In genomic region chr1:192575499-192576189, GRCh38 we compare ENCODE assay signal across 8 cellular contexts. TPM values are rescaled to one million over a fixed set of nuclear protein-coding genes. Genes with fewer than 3 reads are reported as not detected.
A peak's percentile ranks its signal among the peaks of the same experiment; 100 is the strongest.
DNase-seq lines count a peak whose midpoint lies in the region; ATAC-seq and TF ChIP-seq lines count a peak whose summit lies in the region.

TSS of gene RGS1 (plus strand) at chr1:192575773. CDS start at chr1:192575793, 20 bp downstream.

- intact Hi-C loops in right cardiac atrium (cut with DNase I) = no loop called here

- no peaks in the 10 kb centered on the region for H3K27me3 ChIP-seq in DND-41 (ENCODE audit: insufficient read depth, low read length, poor library complexity)
- H3K27me3 ChIP-seq in KMS-11 (ENCODE audit: insufficient read depth, low read depth) = no peaks in the 10 kb centered on the region
- H3K27me3 ChIP-seq in right cardiac atrium (ENCODE audit: control insufficient read depth, insufficient read depth) = no peaks in the 10 kb centered on the region

- H3K4me2 ChIP-seq in DND-41 (ENCODE audit: insufficient read depth, low read length) (peak within 1 kb of the TSS; percentile 68), KMS-11 (peak within 1 kb of the TSS; percentile 95)

- H2AFZ ChIP-seq in DND-41 (ENCODE audit: low read depth, low read length) (no peak within 1 kb of the TSS), KMS-11 (ENCODE audit: low read depth) (no peak within 1 kb of the TSS)

- peak within 1 kb of the TSS; percentile 86 for H3K27ac ChIP-seq in DND-41 (ENCODE audit: low read length)
- peak within 1 kb of the TSS; percentile 92 for H3K27ac ChIP-seq in KMS-11
- no peak within 1 kb of the TSS for H3K27ac ChIP-seq in right cardiac atrium (ENCODE audit: low read length)

- H3K9ac ChIP-seq in DND-41 (ENCODE audit: low read depth, low read length) = peak within 1 kb of the TSS; percentile 71
- H3K9ac ChIP-seq in KMS-11 = peak within 1 kb of the TSS; percentile 94

- peak; percentile 72 for ATAC-seq in DND-41 (ENCODE audit: insufficient read depth, low read depth)
- ATAC-seq in GM21447 (IDR thresholded peaks at IDR 0.05; ENCODE audit: unreplicated experiment) = peak; percentile 77
- peak in 1 of 2 donors; percentile 40 for ATAC-seq in right cardiac atrium

- H3K79me2 ChIP-seq in DND-41 (ENCODE audit: insufficient read depth, low read length) (peaks cover 67% of the 10 kb centered on the region), KMS-11 (ENCODE audit: insufficient read depth, low read depth) (peaks cover 46% of the 10 kb centered on the region)

- H4K20me1 ChIP-seq in DND-41 (ENCODE audit: insufficient read depth, low read length) (peaks cover 4% of the 10 kb centered on the region; the same call in 1 of the 2 replicates), KMS-11 (ENCODE audit: insufficient read depth) (peaks cover 12% of the 10 kb centered on the region; the same call in 1 of the 2 replicates)

- WGBS in right cardiac atrium = 74% methylated on average over 7 of the region's 7 CpGs

- H3K9me3 ChIP-seq in DND-41 (ENCODE audit: insufficient read depth, low read length, severe bottlenecking) = no peaks in the 10 kb centered on the region
- no peaks in the 10 kb centered on the region for H3K9me3 ChIP-seq in right cardiac atrium (ENCODE audit: control insufficient read depth, low read length)

- H3K4me1 ChIP-seq in DND-41 (ENCODE audit: insufficient read depth, low read length) = peaks cover 57% of the 10 kb centered on the region
- peaks cover 74% of the 10 kb centered on the region for H3K4me1 ChIP-seq in KMS-11 (ENCODE audit: low read depth, poor library complexity, severe bottlenecking)
- H3K4me1 ChIP-seq in right cardiac atrium (ENCODE audit: control insufficient read depth, insufficient read depth, low read length) = no peaks in the 10 kb centered on the region

- TF ChIP-seq CTCF in DND-41 (IDR thresholded peaks at IDR 0.05; ENCODE audit: borderline replicate concordance, extremely low read depth, low read length, poor library complexity, severe bottlenecking) (no peak), KMS-11 (conservative IDR thresholded peaks at IDR 0.05; ENCODE audit: low read depth, low read length) (peak; percentile 35; the same call in 1 of the 2 replicates)

- peaks cover 49% of the 10 kb centered on the region for H3K36me3 ChIP-seq in DND-41 (ENCODE audit: insufficient read depth, low read length)
- H3K36me3 ChIP-seq in KMS-11 (ENCODE audit: insufficient read depth) = peaks cover 33% of the 10 kb centered on the region

- peak; percentile 86 for DNase-seq in DND-41
- DNase-seq in activated CD8-positive, alpha-beta memory T cell treated with anti-CD3 and anti-CD28 coated beads, Interleukin-2, amount 50 U/mL, for 24 hours (ENCODE audit: extremely low read depth) = peak; percentile 6
- peak in 1 of 3 donors; percentile 37 for DNase-seq in right cardiac atrium
- DNase-seq in stimulated activated CD8-positive, alpha-beta memory T cell treated with anti-CD3 and anti-CD28 coated beads, Interleukin-15, amount 100 ng/mL, for 1 hour (ENCODE audit: low read depth) = peak; percentile 24
- no peak for DNase-seq in NCI-H2107 treated with DMSO at 0.1 percent for 48 hours (lab: John Stamatoyannopoulos, UW; ENCODE audit: unreplicated experiment)
- no peak for DNase-seq in GM03348 (ENCODE audit: low spot score)

- H3K4me3 ChIP-seq in DND-41 (ENCODE audit: low read depth in 1 of 2, low read length in 2 of 2) (peak within 1 kb of the TSS; percentile 50 to 68), KMS-11 (IDR thresholded peaks at IDR 0.05; ENCODE audit: insufficient read depth, low read depth, low read length) (peak within 1 kb of the TSS; percentile 95), right cardiac atrium (ENCODE audit: low read length) (peak within 1 kb of the TSS; percentile 20)

RNA-seq across cellular contexts. Expression of gene RGS1, which starts in this region (rescaled TPM):
- total RNA-seq in right cardiac atrium = 1 to 10 TPM in 2 of 4 donors, under 1 TPM in 2; 0.37 to 9.2 (median 1.7) TPM
- 5.5 TPM for polyA plus RNA-seq in right cardiac atrium

Comparison
In these comparisons a context has a peak if more than half of its experiments do, and no peak if none do; other contexts are left out.
1. DNase-seq: peak in DND-41 (single experiment), activated CD8-positive, alpha-beta memory T cell treated with anti-CD3 and anti-CD28 coated beads, Interleukin-2, amount 50 U/mL, for 24 hours (single experiment) and stimulated activated CD8-positive, alpha-beta memory T cell treated with anti-CD3 and anti-CD28 coated beads, Interleukin-15, amount 100 ng/mL, for 1 hour (single experiment); none in NCI-H2107 treated with DMSO at 0.1 percent for 48 hours (single experiment) and GM03348 (single experiment).
2. H3K4me3 ChIP-seq: peak in every context shown above with its lines; median percentile 95 in KMS-11; 59 in DND-41; 20 in right cardiac atrium.